ENCODE assay signal across 8 cellular contexts in the genomic region with DNA sequence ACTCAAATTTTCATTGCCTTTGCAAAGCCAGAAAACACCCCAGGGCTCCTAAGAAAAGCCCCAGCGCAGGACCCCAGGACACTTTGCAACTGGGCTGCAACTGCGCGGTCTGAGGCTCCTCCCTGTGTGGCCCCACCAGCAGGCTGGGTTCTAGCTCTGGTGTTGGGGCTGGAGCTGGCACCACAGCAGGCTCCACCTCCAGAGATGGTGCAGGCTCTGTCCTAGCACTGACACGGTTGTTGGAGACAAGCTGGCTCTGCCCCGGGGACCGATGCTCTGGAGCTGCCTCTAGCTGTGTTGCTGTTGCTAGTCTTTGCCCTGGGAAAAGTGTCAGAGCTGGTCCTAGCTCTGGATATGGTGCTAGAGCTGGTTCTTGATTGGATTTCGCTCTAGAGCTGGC. TPM values are rescaled to one million over a fixed set of nuclear protein-coding genes. Genes with fewer than 3 reads are reported as not detected.
DNase-seq lines count a peak whose midpoint lies in the region; ATAC-seq, FAIRE-seq and TF ChIP-seq lines count a peak whose summit lies in the region.

No MANE protein-coding gene starts in this region.

- H3K27ac Mint-ChIP-seq in memory B cell = no peak overlapping the region

- H3K36me3 ChIP-seq in HUES6 (ENCODE audit: control insufficient read depth, insufficient read depth, low read length) = peaks cover 27% of the 10 kb centered on the region

- CTCF ChIA-PET in A549 (lab: Yijun Ruan, JAX) = interaction anchor here (0.6 to 6.0 kb wide), 23 partner anchors 8 to 468 kb away, joined by 3 to 50 read pairs (median 7); a partner anchor contains a TSS

- H3K36me3 Mint-ChIP-seq in memory B cell = peaks cover 7% of the 10 kb centered on the region

- H3K9me3 ChIP-seq in A549 = no peaks in the 10 kb centered on the region
- no peaks in the 10 kb centered on the region for H3K9me3 ChIP-seq in HUES6 (ENCODE audit: control insufficient read depth, insufficient read depth, low read depth, low read length)

- H3K4me3 ChIP-seq in A549 = peak overlapping the region; percentile 91
- H3K4me3 ChIP-seq in HUES6 (ENCODE audit: low read depth, low read length) = peak overlapping the region; percentile 99
- peak overlapping the region; percentile 78 for H3K4me3 ChIP-seq in astrocyte of the cerebellum (ENCODE audit: low read depth, low read length)

- no peak for TF ChIP-seq EP300 in A549 (IDR thresholded peaks at IDR 0.05)

- DNase-seq in A549 (ENCODE audit: low read depth in 1 of 2, low spot score in 1 of 2) (peak in 1 of 2 experiments; percentile 62), astrocyte of the cerebellum (ENCODE audit: low read depth) (no peak), memory B cell (ENCODE audit: low spot score in 2 of 2) (no peak), mesenteric fat pad (ENCODE audit: low spot score) (no peak), SW480 (ENCODE audit: low spot score) (no peak)

- peak overlapping the region; percentile 97 for H3K4me2 ChIP-seq in A549

- POLR2A ChIA-PET in A549 (lab: Yijun Ruan, JAX) = interaction anchor here (1.1 to 2.7 kb wide), 8 partner anchors 10 to 366 kb away, joined by 3 to 17 read pairs (median 4); a partner anchor contains a TSS

- ATAC-seq in A549 (peak; percentile 63 to 80), memory B cell (ENCODE audit: low read depth) (no peak), HG02678 (IDR thresholded peaks at IDR 0.05; ENCODE audit: unreplicated experiment) (no peak), GM21717 (IDR thresholded peaks at IDR 0.05; ENCODE audit: unreplicated experiment) (no peak)

- peaks cover 7% of the 10 kb centered on the region; the same call in 1 of the 2 replicates for H3K27me3 ChIP-seq in HUES6 (ENCODE audit: control insufficient read depth, insufficient read depth, low read length)

- no peaks in the 10 kb centered on the region for H3K27me3 Mint-ChIP-seq in memory B cell

- in situ Hi-C loops in astrocyte of the cerebellum (cut with HindIII; ENCODE audit: low sequenced_read_pairs) = no loop called here

- 44% methylated on average over 7 of the region's 7 CpGs for WGBS in A549 (ENCODE audit: missing lambda C conversion rate)

- H3K9me3 Mint-ChIP-seq in memory B cell = no peaks in the 10 kb centered on the region

- TF ChIP-seq POLR2A in A549 (IDR thresholded peaks at IDR 0.05; ENCODE audit: low read length) = peak; percentile 29; the same call in 1 of the 2 replicates

- no peak for FAIRE-seq in A549 (lab: Jason Lieb, UNC)

- no peak for TF ChIP-seq CTCF in A549 (IDR thresholded peaks at IDR 0.05)
- no peak for TF ChIP-seq CTCF in astrocyte of the cerebellum (IDR thresholded peaks at IDR 0.05; ENCODE audit: low read depth, low read length, missing control alignments)

- H3K4me1 ChIP-seq in A549 = peaks cover 31% of the 10 kb centered on the region
- H3K4me1 ChIP-seq in HUES6 (ENCODE audit: control insufficient read depth, insufficient read depth, low read length) = peaks cover 23% of the 10 kb centered on the region; the same call in 1 of the 2 replicates

- H3K27ac ChIP-seq in A549 (peak overlapping the region; percentile 99 to 100), HUES6 (ENCODE audit: low read depth, low read length) (no peak overlapping the region)

- peaks cover 10% of the 10 kb centered on the region for H3K4me1 Mint-ChIP-seq in memory B cell

- TF ChIP-seq RAD21 in A549 (conservative IDR thresholded peaks at IDR 0.05 in 1 of 2, IDR thresholded peaks at IDR 0.05 in 1 of 2) = no peak

- peak overlapping the region; percentile 95 for H3K9ac ChIP-seq in HUES6 (ENCODE audit: low read length)

- peak overlapping the region; percentile 62 for H3K4me3 Mint-ChIP-seq in memory B cell

TF ChIP-seq in A549, 52 proteins besides CTCF, POLR2A, EP300 and RAD21:
- TF ChIP-seq JUN (IDR thresholded peaks at IDR 0.05) = 0 out of 5 replicates have a peak, but pooled peaks of 1 of the 2 experiments have one; percentile 18
- TF ChIP-seq, protein P1, sequence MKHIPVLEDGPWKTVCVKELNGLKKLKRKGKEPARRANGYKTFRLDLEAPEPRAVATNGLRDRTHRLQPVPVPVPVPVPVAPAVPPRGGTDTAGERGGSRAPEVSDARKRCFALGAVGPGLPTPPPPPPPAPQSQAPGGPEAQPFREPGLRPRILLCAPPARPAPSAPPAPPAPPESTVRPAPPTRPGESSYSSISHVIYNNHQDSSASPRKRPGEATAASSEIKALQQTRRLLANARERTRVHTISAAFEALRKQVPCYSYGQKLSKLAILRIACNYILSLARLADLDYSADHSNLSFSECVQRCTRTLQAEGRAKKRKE (CRISPR knock-in tag; IDR thresholded peaks at IDR 0.05; ENCODE audit: low read depth) = no peak

RNA-seq across cellular contexts. Expression of a gene that starts 13.6 kb away (rescaled TPM):
- polyA plus RNA-seq in A549 (2011; rRNA removed) = not detected in 2 replicates
- not detected in 2 replicates for polyA plus RNA-seq in A549 (2012; cell fraction: cytosol; rRNA removed)
- polyA plus RNA-seq in A549 (2012; cell fraction: nucleus; rRNA removed) = not detected in 2 replicates
- not detected in 3 replicates for polyA plus RNA-seq in A549 (2017; fragmentation: RNase III; extraction: RNeasy Plus Mini Kit Qiagen cat#74134 plus additional on column Dnase treatment)
- not detected in 2 replicates for polyA minus RNA-seq in A549 (2011; rRNA and poly(A)+ RNA removed)
- 9.2 TPM for total RNA-seq in mesenteric fat pad

RNA-seq across cellular contexts. Expression of a gene that starts 16.8 kb away (rescaled TPM):
- polyA plus RNA-seq in A549 (2011; rRNA removed) = 6.7 and 8.8 TPM in 2 replicates
- 15.7 and 24.3 TPM in 2 replicates for polyA plus RNA-seq in A549 (2012; cell fraction: cytosol; rRNA removed)
- polyA plus RNA-seq in A549 (2012; cell fraction: nucleus; rRNA removed) = 36.4 and 49.4 TPM in 2 replicates
- 6.0 to 8.2 TPM (median 6.7 TPM) in 3 replicates for polyA plus RNA-seq in A549 (2017; fragmentation: RNase III; extraction: RNeasy Plus Mini Kit Qiagen cat#74134 plus additional on column Dnase treatment)
- polyA minus RNA-seq in A549 (2011; rRNA and poly(A)+ RNA removed) = 4.8 and 7.3 TPM in 2 replicates
- total RNA-seq in mesenteric fat pad = 3.9 TPM

RNA-seq across cellular contexts. Expression of a gene that starts 19.2 kb away (rescaled TPM):
- polyA plus RNA-seq in A549 (2011; rRNA removed) (not detected in 2 replicates), A549 (2017; fragmentation: RNase III; extraction: RNeasy Plus Mini Kit Qiagen cat#74134 plus additional on column Dnase treatment) (not detected in 3 replicates)
- not detected in 2 replicates for polyA plus RNA-seq in A549 (2012; cell fraction: cytosol; rRNA removed)
- not detected in 2 replicates for polyA plus RNA-seq in A549 (2012; cell fraction: nucleus; rRNA removed)
- polyA minus RNA-seq in A549 (2011; rRNA and poly(A)+ RNA removed) = not detected in 2 replicates
- total RNA-seq in mesenteric fat pad = 16.2 TPM

RNA-seq across cellular contexts. Expression of a gene that starts 28.9 kb away (rescaled TPM):
- polyA plus RNA-seq in A549 (2011; rRNA removed) (not detected in 2 replicates), A549 (2017; fragmentation: RNase III; extraction: RNeasy Plus Mini Kit Qiagen cat#74134 plus additional on column Dnase treatment) (not detected in 3 replicates)
- polyA plus RNA-seq in A549 (2012; cell fraction: cytosol; rRNA removed) = not detected in 2 replicates
- polyA plus RNA-seq in A549 (2012; cell fraction: nucleus; rRNA removed) = 0.05 TPM in 1 of 2 replicates, not detected in the other
- polyA minus RNA-seq in A549 (2011; rRNA and poly(A)+ RNA removed) = not detected in 2 replicates
- not detected for total RNA-seq in mesenteric fat pad

RNA-seq across cellular contexts. Expression of a gene that starts 35.2 kb away (rescaled TPM):
- polyA plus RNA-seq in A549 (2011; rRNA removed) (0.10 and 0.24 TPM in 2 replicates), A549 (2017; fragmentation: RNase III; extraction: RNeasy Plus Mini Kit Qiagen cat#74134 plus additional on column Dnase treatment) (0.07 to 0.09 TPM in 2 of 3 replicates, not detected in the other)
- 0.05 and 0.08 TPM in 2 replicates for polyA plus RNA-seq in A549 (2012; cell fraction: cytosol; rRNA removed)
- polyA plus RNA-seq in A549 (2012; cell fraction: nucleus; rRNA removed) = 0.18 and 0.20 TPM in 2 replicates
- polyA minus RNA-seq in A549 (2011; rRNA and poly(A)+ RNA removed) = not detected in 2 replicates
- total RNA-seq in mesenteric fat pad = 0.32 TPM

Comparison
In these comparisons a context has a peak if more than half of its experiments do, and no peak if none do; other contexts are left out.
1. ATAC-seq: peak in A549 (2 of 2); none in memory B cell (single experiment), HG02678 (single experiment) and GM21717 (single experiment).
2. Peak in every context shown above with its lines, with median percentiles within 50 percentile points of each other: H3K4me3 ChIP-seq.